In the genomic region with DNA sequence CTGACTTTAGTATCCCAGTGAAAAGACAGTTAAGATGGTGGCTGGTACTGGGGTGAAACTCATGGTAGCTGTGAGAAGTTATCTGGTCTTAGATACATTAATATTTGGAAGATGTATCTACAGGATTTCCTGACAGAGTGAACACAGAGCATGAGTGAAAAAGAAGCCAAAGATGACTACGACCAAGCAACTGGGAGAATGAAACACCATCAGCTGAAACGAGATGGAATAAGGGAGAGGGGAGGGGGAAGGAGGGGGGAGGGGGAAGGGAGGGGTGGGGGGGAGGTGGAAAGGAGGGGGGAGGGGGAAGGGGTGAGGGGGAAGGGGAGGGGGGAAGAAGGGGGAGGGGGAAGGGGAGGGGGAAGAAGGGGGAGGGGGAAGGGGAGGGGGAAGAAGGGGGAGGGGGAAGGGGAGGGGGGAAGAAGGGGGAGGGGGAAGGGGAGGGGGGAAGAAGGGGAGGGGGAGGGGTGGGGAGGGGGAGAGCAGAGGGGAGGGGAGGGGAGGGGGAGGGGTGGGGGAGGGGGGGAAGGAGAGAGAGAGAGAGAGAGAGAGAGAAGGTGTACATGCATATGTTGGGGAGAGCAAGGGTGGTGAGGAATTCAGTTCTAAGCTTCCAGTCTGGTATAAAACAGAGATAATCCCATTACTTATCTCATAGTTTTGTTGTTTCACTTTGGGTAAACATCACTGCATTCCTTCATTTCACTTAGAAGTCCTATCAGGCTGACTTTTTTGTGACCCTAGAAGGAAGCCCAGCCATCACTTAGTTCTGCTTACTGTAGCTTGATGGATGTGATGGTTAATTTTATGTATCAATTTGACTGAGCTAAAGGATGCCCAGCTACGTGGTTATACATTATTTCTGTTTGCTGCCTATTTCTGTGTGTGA, we compare ENCODE assay signal across 13 cellular contexts.
DNase-seq lines count a peak whose midpoint lies in the region; ATAC-seq and TF ChIP-seq lines count a peak whose summit lies in the region.
"Had no signal": no experiment of that assay in that cellular context is flagged by ENCODE, and none has a peak within 500 bp of the region (broad histone marks: within the 10 kb centered on the region; RNA-seq: fewer than 3 reads in every experiment).

No MANE protein-coding gene starts in this region.

- in situ Hi-C loops in Panc1 (cut with HindIII; ENCODE audit: low pct_unique_long_range_greater_than_20kb, low sequenced_read_pairs) = no loop called here

- no peak overlapping the region for H3K4me3 Mint-ChIP-seq in stimulated activated naive CD8-positive, alpha-beta T cell treated with anti-CD3 and anti-CD28 coated beads, Interleukin-15, amount 100 ng/mL, for 72 hours
- H3K4me3 Mint-ChIP-seq in endodermal cell = no peak overlapping the region
- H3K4me3 Mint-ChIP-seq in activated T-helper 17 cell treated with anti-CD3 and anti-CD28 coated beads, Interleukin-2, amount 50 U/mL, for 72 hours = no peak overlapping the region

- H3K4me1 ChIP-seq in Panc1 (ENCODE audit: control insufficient read depth, insufficient read depth, low read length) = peaks cover 18% of the 10 kb centered on the region
- H3K4me1 ChIP-seq in endodermal cell (ENCODE audit: control insufficient read depth, insufficient read depth, low read length) = peaks cover 5% of the 10 kb centered on the region
- peaks cover 25% of the 10 kb centered on the region for H3K4me1 ChIP-seq in mucosa of descending colon (ENCODE audit: low read depth)

- POLR2A ChIA-PET in Panc1 (lab: Charles Lee) = no interaction called here

- H3K27me3 Mint-ChIP-seq in stimulated activated naive CD8-positive, alpha-beta T cell treated with anti-CD3 and anti-CD28 coated beads, Interleukin-15, amount 100 ng/mL, for 72 hours = no peaks in the 10 kb centered on the region
- H3K27me3 Mint-ChIP-seq in endodermal cell (ENCODE audit: insufficient read depth) = no peaks in the 10 kb centered on the region
- no peaks in the 10 kb centered on the region for H3K27me3 Mint-ChIP-seq in activated T-helper 17 cell treated with anti-CD3 and anti-CD28 coated beads, Interleukin-2, amount 50 U/mL, for 72 hours

- BruUV-seq in Panc1 (replicated peaks; lab: Mats Ljungman, UMichigan) = no TSS peak

- H3K4me3 ChIP-seq in Panc1 (ENCODE audit: low read depth in 2 of 2, low read length in 2 of 2) = no peak overlapping the region
- H3K4me3 ChIP-seq in endodermal cell (ENCODE audit: low read length) = peak overlapping the region; percentile 32
- H3K4me3 ChIP-seq in mucosa of descending colon = no peak overlapping the region
- H3K4me3 ChIP-seq: skin epidermis had no signal

- ATAC-seq in stimulated activated naive CD8-positive, alpha-beta T cell treated with anti-CD3 and anti-CD28 coated beads, Interleukin-15, amount 100 ng/mL, for 72 hours = peak; percentile 59
- ATAC-seq in stimulated activated naive CD8-positive, alpha-beta T cell treated with anti-CD3 and anti-CD28 coated beads, Interleukin-15, Interleukin-2, amounts not matched to agents 100 U/mL and 50 U/mL, for 24 hours = no peak
- ATAC-seq in Panc1 = peak; percentile 75
- ATAC-seq in GM18870 (IDR thresholded peaks at IDR 0.05; ENCODE audit: unreplicated experiment) = no peak
- no peak for ATAC-seq in activated T-helper 17 cell treated with anti-CD3 and anti-CD28 coated beads, Interleukin-2, amount 50 U/mL, for 72 hours (replicated peaks)
- ATAC-seq in mucosa of descending colon = no peak
- ATAC-seq: foreskin keratinocyte had no signal

- no peak overlapping the region for H3K27ac Mint-ChIP-seq in stimulated activated naive CD8-positive, alpha-beta T cell treated with anti-CD3 and anti-CD28 coated beads, Interleukin-15, amount 100 ng/mL, for 72 hours
- no peak overlapping the region for H3K27ac Mint-ChIP-seq in endodermal cell
- no peak overlapping the region for H3K27ac Mint-ChIP-seq in activated T-helper 17 cell treated with anti-CD3 and anti-CD28 coated beads, Interleukin-2, amount 50 U/mL, for 72 hours

- 94 to 100% methylated on average over 1 to 2 of the region's 3 CpGs for WGBS in endodermal cell (ENCODE audit: insufficient coverage in 1 of 2, insufficient read length in 1 of 2), 2 experiments

- no peaks in the 10 kb centered on the region for H3K27me3 ChIP-seq in Panc1 (ENCODE audit: control insufficient read depth, insufficient read depth, low read length)
- H3K27me3 ChIP-seq in endodermal cell (ENCODE audit: control insufficient read depth, insufficient read depth, low read length, poor library complexity, severe bottlenecking) = no peaks in the 10 kb centered on the region
- H3K27me3 ChIP-seq: foreskin keratinocyte had no signal

- H3K9me3 ChIP-seq in Panc1 (ENCODE audit: control insufficient read depth, insufficient read depth, low read depth, low read length) (no peaks in the 10 kb centered on the region), endodermal cell (ENCODE audit: control insufficient read depth, low read length) (peaks cover 9% of the 10 kb centered on the region), mucosa of descending colon (no peaks in the 10 kb centered on the region)

- H3K36me3 ChIP-seq in Panc1 (ENCODE audit: control insufficient read depth, insufficient read depth, low read length) (no peaks in the 10 kb centered on the region; the same call in 1 of the 2 replicates), endodermal cell (ENCODE audit: control insufficient read depth, insufficient read depth, low read length) (no peaks in the 10 kb centered on the region), mucosa of descending colon (ENCODE audit: low read depth) (no peaks in the 10 kb centered on the region)

- no peaks in the 10 kb centered on the region for H3K36me3 Mint-ChIP-seq in endodermal cell (ENCODE audit: low read depth)
- H3K36me3 Mint-ChIP-seq in activated T-helper 17 cell treated with anti-CD3 and anti-CD28 coated beads, Interleukin-2, amount 50 U/mL, for 72 hours (ENCODE audit: low read depth) = no peaks in the 10 kb centered on the region

- H3K27ac ChIP-seq in Panc1 (ENCODE audit: low read length) (no peak overlapping the region), endodermal cell (ENCODE audit: low read depth, low read length) (no peak overlapping the region)
- H3K27ac ChIP-seq: foreskin keratinocyte, skin epidermis had no signal

- TF ChIP-seq CTCF in Panc1 (IDR thresholded peaks at IDR 0.05) (no peak), endodermal cell (conservative IDR thresholded peaks at IDR 0.05) (no peak), mucosa of descending colon (IDR thresholded peaks at IDR 0.05) (no peak)

- no peaks in the 10 kb centered on the region for H3K9me3 Mint-ChIP-seq in stimulated activated naive CD8-positive, alpha-beta T cell treated with anti-CD3 and anti-CD28 coated beads, Interleukin-15, amount 100 ng/mL, for 72 hours
- H3K9me3 Mint-ChIP-seq in endodermal cell = peaks cover 3% of the 10 kb centered on the region
- no peaks in the 10 kb centered on the region for H3K9me3 Mint-ChIP-seq in activated T-helper 17 cell treated with anti-CD3 and anti-CD28 coated beads, Interleukin-2, amount 50 U/mL, for 72 hours

- CTCF ChIA-PET in Panc1 (lab: Charles Lee) = no interaction called here

- H3K9ac ChIP-seq in endodermal cell (ENCODE audit: extremely low read depth, low read length, poor library complexity, severe bottlenecking) = no peak overlapping the region

- DNase-seq in stimulated activated naive CD8-positive, alpha-beta T cell treated with anti-CD3 and anti-CD28 coated beads, Interleukin-15, amount 100 ng/mL, for 72 hours = no peak
- DNase-seq in stimulated activated naive CD8-positive, alpha-beta T cell treated with anti-CD3 and anti-CD28 coated beads, Interleukin-15, Interleukin-2, amounts not matched to agents 100 U/mL and 50 U/mL, for 24 hours = no peak
- DNase-seq in Panc1 (ENCODE audit: low read depth, low spot score) (no peak), endodermal cell (no peak), NCI-H2107 (lab: John Stamatoyannopoulos, UW) (no peak), mucosa of descending colon (no peak)
- DNase-seq: activated gamma-delta T cell, foreskin keratinocyte, NCI-H1694, NCI-H524 treated with DMSO at 0.1 percent for 48 hours had no signal

- peaks cover 57% of the 10 kb centered on the region for H3K4me1 Mint-ChIP-seq in stimulated activated naive CD8-positive, alpha-beta T cell treated with anti-CD3 and anti-CD28 coated beads, Interleukin-15, amount 100 ng/mL, for 72 hours
- peaks cover 22% of the 10 kb centered on the region for H3K4me1 Mint-ChIP-seq in endodermal cell
- peaks cover 27% of the 10 kb centered on the region for H3K4me1 Mint-ChIP-seq in activated T-helper 17 cell treated with anti-CD3 and anti-CD28 coated beads, Interleukin-2, amount 50 U/mL, for 72 hours

- intact Hi-C loops in Panc1 (cut with micrococcal nuclease; ENCODE audit: unreplicated experiment) (no loop called here), mucosa of descending colon (cut with DNase I, micrococcal nuclease) (no loop called here)

Comparison
In these comparisons a context has a peak if more than half of its experiments do, and no peak if none do; other contexts are left out.
1. ATAC-seq: peak in stimulated activated naive CD8-positive, alpha-beta T cell treated with anti-CD3 and anti-CD28 coated beads, Interleukin-15, amount 100 ng/mL, for 72 hours (single experiment) and Panc1 (single experiment); none in stimulated activated naive CD8-positive, alpha-beta T cell treated with anti-CD3 and anti-CD28 coated beads, Interleukin-15, Interleukin-2, amounts not matched to agents 100 U/mL and 50 U/mL, for 24 hours (single experiment), GM18870 (single experiment), activated T-helper 17 cell treated with anti-CD3 and anti-CD28 coated beads, Interleukin-2, amount 50 U/mL, for 72 hours (single experiment) and mucosa of descending colon (single experiment).